ENCODE assay signal across 10 cellular contexts in the genomic region with DNA sequence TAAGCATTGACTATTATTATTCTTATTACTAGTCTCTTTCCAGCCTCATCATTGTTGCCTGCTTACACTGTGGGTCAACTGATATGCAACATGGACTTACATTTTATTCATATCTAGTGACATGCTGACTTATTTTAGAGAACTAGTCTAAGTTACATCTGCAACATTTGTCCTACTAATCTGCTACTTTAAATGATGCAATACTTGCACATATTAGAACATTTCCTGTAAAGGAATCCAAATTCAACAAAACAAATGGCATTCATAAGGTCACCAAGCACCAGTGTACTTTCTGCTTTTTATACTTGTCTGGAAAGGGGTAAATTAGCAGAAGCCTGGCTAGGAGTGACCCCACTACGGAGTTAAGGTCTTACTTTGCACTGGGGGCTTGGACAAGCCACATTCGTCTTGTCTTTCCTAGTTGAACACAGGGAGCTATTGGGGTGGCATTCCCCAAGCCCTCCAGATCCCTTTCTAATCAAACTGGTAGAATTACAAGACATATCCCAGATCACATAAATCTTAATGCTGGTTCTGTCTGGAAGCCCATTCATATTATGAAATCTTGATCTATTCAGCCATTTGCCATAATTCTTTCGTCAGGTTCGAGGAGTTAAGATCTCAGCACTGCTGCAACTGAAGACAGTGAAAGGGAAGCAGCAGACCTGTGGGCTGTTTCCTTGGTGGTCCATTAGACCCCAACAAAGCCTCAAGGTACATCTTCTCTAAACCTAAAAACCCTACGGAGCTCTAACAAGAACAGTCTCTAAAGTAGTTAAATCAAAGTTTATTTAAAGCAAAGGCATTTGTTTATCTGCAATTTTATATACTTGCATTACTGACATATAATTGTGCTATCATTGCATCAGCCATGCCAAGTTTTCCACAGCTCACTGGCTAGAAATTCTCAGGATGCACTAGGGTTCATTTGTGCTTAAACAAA. TPM values are rescaled to one million over a fixed set of nuclear protein-coding genes. Genes with fewer than 3 reads are reported as not detected.
DNase-seq lines count a peak whose midpoint lies in the region; ATAC-seq, FAIRE-seq and TF ChIP-seq lines count a peak whose summit lies in the region.
"Had no signal": no experiment of that assay in that cellular context is flagged by ENCODE, and none has a peak within 500 bp of the region (broad histone marks: within the 10 kb centered on the region; RNA-seq: fewer than 3 reads in every experiment).

No MANE protein-coding gene starts in this region.

- CTCF ChIA-PET in A549 (lab: Yijun Ruan, JAX): interaction anchor here (0.7 to 1.7 kb wide), 5 partner anchors 12 to 201 kb away, joined by 3 to 6 read pairs (median 4); no protein-coding TSS in a partner anchor
- CTCF ChIA-PET in K562 (lab: Yijun Ruan, JAX; ENCODE audit: low intra/inter-chr PET ratio): no interaction called here

- no peak for TF ChIP-seq EP300 in A549 (IDR thresholded peaks at IDR 0.05)
- peak; percentile 59 for TF ChIP-seq EP300 in K562 (IDR thresholded peaks at IDR 0.05; ENCODE audit: low read length)

- no peak for TF ChIP-seq RAD21 in A549 (conservative IDR thresholded peaks at IDR 0.05 in 1 of 2, IDR thresholded peaks at IDR 0.05 in 1 of 2)
- peak in 1 of 2 experiments; percentile 33; a peak in 2 of 4 replicates for TF ChIP-seq RAD21 in K562 (CRISPR knock-in tag; conservative IDR thresholded peaks at IDR 0.05 in 1 of 2, IDR thresholded peaks at IDR 0.05 in 1 of 2)

- no peaks in the 10 kb centered on the region for H3K27me3 ChIP-seq in K562 (ENCODE audit: control insufficient read depth in 2 of 2, insufficient read depth in 2 of 2, low read length in 2 of 2)

- H3K79me2 ChIP-seq in K562 (ENCODE audit: control insufficient read depth, insufficient read depth, low read length): no peaks in the 10 kb centered on the region

- peaks cover 58% of the 10 kb centered on the region for H3K4me1 ChIP-seq in A549
- H3K4me1 ChIP-seq in K562 (replicated peaks in 1 of 2; ENCODE audit: control insufficient read depth in 2 of 2, insufficient read depth in 2 of 2, low read length in 2 of 2): peaks cover 4 to 39% of the 10 kb centered on the region in 2 experiments; a peak in 4 of 5 replicates

- POLR2A ChIA-PET in A549 (lab: Yijun Ruan, JAX) (interaction anchor here (1.3 kb wide), 1 partner anchor 49 kb away, joined by 4 read pairs; the partner anchor contains the start of gene RTN4), K562 (lab: Yijun Ruan, JAX) (interaction anchor here (0.6 to 1.3 kb wide), 6 partner anchors 8 to 605 kb away, joined by 3 to 8 read pairs (median 4); no protein-coding TSS in a partner anchor)

- WGBS in A549 (ENCODE audit: missing lambda C conversion rate): 53% methylated on average over 5 of the region's 5 CpGs
- WGBS in K562 (ENCODE audit: insufficient coverage, low coverage, missing lambda C conversion rate): 26% methylated on average over 5 of the region's 5 CpGs

- H3K4me2 ChIP-seq in A549 (peak overlapping the region; percentile 64), K562 (ENCODE audit: insufficient read depth, low read length) (peak overlapping the region; percentile 34)

- DNase-seq in A549 (ENCODE audit: low read depth in 1 of 2, low spot score in 1 of 2) (peak in 1 of 2 experiments; percentile 28), K562 (ENCODE audit: extremely low read depth in 1 of 4, low spot score in 3 of 4) (no peak), lung microvascular endothelial cell (ENCODE audit: low read depth in 2 of 2) (peak; percentile 42 to 80), NCI-H748 treated with DMSO at 0.1 percent for 48 hours (lab: John Stamatoyannopoulos, UW) (no peak), NCI-H226 (no peak), caudate nucleus (lab: John Stamatoyannopoulos, UW) (no peak)
- DNase-seq in stimulated activated CD4-positive, alpha-beta T cell treated with anti-CD3 and anti-CD28 coated beads, Interleukin-12 subunit alpha, Interleukin-12 subunit beta, amount 100 ng/mL, for 4 hours: no peak
- DNase-seq: DMS79, SHP77 treated with DMSO at 0.1 percent for 48 hours had no signal

- H3K27ac ChIP-seq in A549 (peak overlapping the region; percentile 82 to 88), KOPT-K1 (ENCODE audit: low read depth, low read length, poor library complexity, severe bottlenecking) (peak overlapping the region; percentile 50), K562 (ENCODE audit: extremely low read depth, low read depth, low read length) (peak overlapping the region; percentile 58), caudate nucleus (ENCODE audit: low read depth, low read length) (no peak overlapping the region)

- intact Hi-C loops in K562 (cut with micrococcal nuclease): loop anchor here (2.0 to 5.0 kb wide), 2 partner anchors 19 to 48 kb away; partner anchors contain the start of gene RTN4

- peak overlapping the region; percentile 79 for H2AFZ ChIP-seq in K562 (ENCODE audit: low read depth, low read length)

- peak in 1 of 2 experiments; percentile 26; a peak in 3 of 6 replicates for ATAC-seq in A549
- ATAC-seq in K562: peak; percentile 57

- no peaks in the 10 kb centered on the region for H3K9me1 ChIP-seq in K562 (ENCODE audit: control insufficient read depth, insufficient read depth, low read length)

- no peak for FAIRE-seq in A549 (lab: Jason Lieb, UNC)
- FAIRE-seq in K562 (lab: Jason Lieb, UNC): no peak

- no TSS peak for BruUV-seq in K562 (replicated peaks; lab: Mats Ljungman, UMichigan)

- H3K36me3 ChIP-seq in KOPT-K1 (ENCODE audit: insufficient read depth, low read length) (no peaks in the 10 kb centered on the region), K562 (ENCODE audit: control insufficient read depth, insufficient read depth, low read length) (no peaks in the 10 kb centered on the region)

- no peak for TF ChIP-seq POLR2A in A549 (IDR thresholded peaks at IDR 0.05; ENCODE audit: low read length)
- TF ChIP-seq POLR2A in K562 (conservative IDR thresholded peaks at IDR 0.05): no peak

- no peak overlapping the region for H3K4me3 ChIP-seq in A549
- no peak overlapping the region for H3K4me3 ChIP-seq in K562

- TF ChIP-seq CTCF in A549 (IDR thresholded peaks at IDR 0.05): no peak
- no peak for TF ChIP-seq CTCF in K562 (IDR thresholded peaks at IDR 0.05 in 2 of 3, conservative IDR thresholded peaks at IDR 0.05 in 1 of 3; ENCODE audit: insufficient read depth in 2 of 3, low read depth in 1 of 3, low read length in 3 of 3)

- no peaks in the 10 kb centered on the region for H4K20me1 ChIP-seq in K562 (replicated peaks; ENCODE audit: control insufficient read depth, insufficient read depth, low read length)

- peak overlapping the region in 1 of 2 experiments; percentile 46; a peak in 2 of 4 replicates for H3K9ac ChIP-seq in K562 (ENCODE audit: insufficient read depth in 1 of 2, low read depth in 2 of 2, low read length in 2 of 2)

- in situ Hi-C loops in K562 (cut with MboI): no loop called here

- H3K9me3 ChIP-seq in A549: no peaks in the 10 kb centered on the region
- H3K9me3 ChIP-seq in KOPT-K1 (ENCODE audit: insufficient read depth, low read length, poor library complexity, severe bottlenecking): no peaks in the 10 kb centered on the region
- no peaks in the 10 kb centered on the region for H3K9me3 ChIP-seq in K562 (replicated peaks; ENCODE audit: control insufficient read depth, insufficient read depth, low read depth, low read length)

TF ChIP-seq in A549, 52 proteins besides CTCF, POLR2A, EP300 and RAD21 (continues in another document):
- peak; percentile 81 to 83 for TF ChIP-seq CEBPB (IDR thresholded peaks at IDR 0.05)
- TF ChIP-seq ESRRA (IDR thresholded peaks at IDR 0.05; ENCODE audit: borderline replicate concordance, low read length): no peak

TF ChIP-seq in K562, 482 proteins besides CTCF, POLR2A, EP300 and RAD21 (continues in another document):
- TF ChIP-seq, protein P1, sequence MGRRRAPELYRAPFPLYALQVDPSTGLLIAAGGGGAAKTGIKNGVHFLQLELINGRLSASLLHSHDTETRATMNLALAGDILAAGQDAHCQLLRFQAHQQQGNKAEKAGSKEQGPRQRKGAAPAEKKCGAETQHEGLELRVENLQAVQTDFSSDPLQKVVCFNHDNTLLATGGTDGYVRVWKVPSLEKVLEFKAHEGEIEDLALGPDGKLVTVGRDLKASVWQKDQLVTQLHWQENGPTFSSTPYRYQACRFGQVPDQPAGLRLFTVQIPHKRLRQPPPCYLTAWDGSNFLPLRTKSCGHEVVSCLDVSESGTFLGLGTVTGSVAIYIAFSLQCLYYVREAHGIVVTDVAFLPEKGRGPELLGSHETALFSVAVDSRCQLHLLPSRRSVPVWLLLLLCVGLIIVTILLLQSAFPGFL (CRISPR knock-in tag; IDR thresholded peaks at IDR 0.05): no peak
- no peak for TF ChIP-seq ZNF184 (CRISPR knock-in tag; IDR thresholded peaks at IDR 0.05)
- no peak for TF ChIP-seq FOXA3 (CRISPR knock-in tag; conservative IDR thresholded peaks at IDR 0.05 in 1 of 2, IDR thresholded peaks at IDR 0.05 in 1 of 2)
- TF ChIP-seq CBX8 (IDR thresholded peaks at IDR 0.05; ENCODE audit: borderline replicate concordance, extremely low read depth, low read depth, low read length, poor library complexity, severe bottlenecking): no peak
- TF ChIP-seq RBBP5 (IDR thresholded peaks at IDR 0.05; ENCODE audit: borderline replicate concordance, insufficient read depth, low read length, poor library complexity, severe bottlenecking): no peak

RNA-seq across cellular contexts. Expression of gene RTN4, which starts 49.9 kb away (rescaled TPM):
- polyA plus RNA-seq in A549 (2011; rRNA removed) (302 and 336 TPM in 2 replicates), A549 (2017; fragmentation: RNase III; extraction: RNeasy Plus Mini Kit Qiagen cat#74134 plus additional on column Dnase treatment) (367 to 403 TPM (median 394 TPM) in 3 replicates), K562 (2011; rRNA removed) (144 and 147 TPM in 2 replicates), K562 (2014; fragmentation: Illumina TruSeq; extraction: Trizol) (217 and 248 TPM in 2 replicates), K562 (2014; fragmentation: Nextera tagmentation; extraction: Ambion mirVana) (10 to 100 TPM; 75.8 to 90.3 TPM), K562 (2014; rRNA removed) (141 and 151 TPM in 2 replicates)
- polyA plus RNA-seq in A549 (2012; cell fraction: cytosol; rRNA removed): 195 and 217 TPM in 2 replicates
- polyA plus RNA-seq in A549 (2012; cell fraction: nucleus; rRNA removed): 194 and 224 TPM in 2 replicates
- 164 and 187 TPM in 2 replicates for polyA minus RNA-seq in A549 (2011; rRNA and poly(A)+ RNA removed)
- total RNA-seq in K562 (2011; cell fraction: chromatin; rRNA removed; ENCODE audit: low replicate concordance): 172 and 408 TPM in 2 replicates
- 188 and 224 TPM in 2 replicates for total RNA-seq in K562 (2011; cell fraction: nucleolus; rRNA removed)
- total RNA-seq in K562 (2011; cell fraction: nucleoplasm; rRNA removed): 397 and 411 TPM in 2 replicates
- total RNA-seq in K562 (2014; rRNA removed) (96.7 and 123 TPM in 2 replicates), K562 (2014; rRNA removed; fragmentation: Illumina TruSeq; extraction: Trizol) (116 and 139 TPM in 2 replicates), K562 (2015; rRNA removed; fragmentation: Illumina TruSeq; extraction: Trizol) (67.3 and 73.0 TPM in 2 replicates), K562 (2021) (228 and 238 TPM in 2 replicates), lung microvascular endothelial cell (84.5 and 105 TPM in 2 replicates)
- 58.0 and 129 TPM in 2 replicates for polyA plus RNA-seq in K562 (2011; cell fraction: cytosol; rRNA removed)
- 49.3 and 111 TPM in 2 replicates for polyA plus RNA-seq in K562 (2011; cell fraction: nucleus; rRNA removed)
- polyA plus RNA-seq in K562 (2012): 173 and 413 TPM in 2 replicates
- polyA minus RNA-seq in K562 (2011; rRNA and poly(A)+ RNA removed): 151 and 172 TPM in 2 replicates
- 70.4 and 76.7 TPM in 2 replicates for polyA minus RNA-seq in K562 (2011; cell fraction: cytosol; rRNA and poly(A)+ RNA removed)
- 45.9 and 84.7 TPM in 2 replicates for polyA minus RNA-seq in K562 (2011; cell fraction: nucleus; rRNA and poly(A)+ RNA removed)

Comparison
In these comparisons a context has a peak if more than half of its experiments do, and no peak if none do; other contexts are left out.
1. DNase-seq: peak in lung microvascular endothelial cell (2 of 2); none in K562 (0 of 4), NCI-H748 treated with DMSO at 0.1 percent for 48 hours (single experiment), NCI-H226 (single experiment), stimulated activated CD4-positive, alpha-beta T cell treated with anti-CD3 and anti-CD28 coated beads, Interleukin-12 subunit alpha, Interleukin-12 subunit beta, amount 100 ng/mL, for 4 hours (single experiment) and caudate nucleus (0 of 61).
2. Of the 35 proteins assayed by ChIP-seq in both K562 and A549: peak only in K562: EP300; only in A549: none; in both: CEBPB; in neither: 30; mixed calls (peak in some experiments, not most) for 3.